In the genomic region with DNA sequence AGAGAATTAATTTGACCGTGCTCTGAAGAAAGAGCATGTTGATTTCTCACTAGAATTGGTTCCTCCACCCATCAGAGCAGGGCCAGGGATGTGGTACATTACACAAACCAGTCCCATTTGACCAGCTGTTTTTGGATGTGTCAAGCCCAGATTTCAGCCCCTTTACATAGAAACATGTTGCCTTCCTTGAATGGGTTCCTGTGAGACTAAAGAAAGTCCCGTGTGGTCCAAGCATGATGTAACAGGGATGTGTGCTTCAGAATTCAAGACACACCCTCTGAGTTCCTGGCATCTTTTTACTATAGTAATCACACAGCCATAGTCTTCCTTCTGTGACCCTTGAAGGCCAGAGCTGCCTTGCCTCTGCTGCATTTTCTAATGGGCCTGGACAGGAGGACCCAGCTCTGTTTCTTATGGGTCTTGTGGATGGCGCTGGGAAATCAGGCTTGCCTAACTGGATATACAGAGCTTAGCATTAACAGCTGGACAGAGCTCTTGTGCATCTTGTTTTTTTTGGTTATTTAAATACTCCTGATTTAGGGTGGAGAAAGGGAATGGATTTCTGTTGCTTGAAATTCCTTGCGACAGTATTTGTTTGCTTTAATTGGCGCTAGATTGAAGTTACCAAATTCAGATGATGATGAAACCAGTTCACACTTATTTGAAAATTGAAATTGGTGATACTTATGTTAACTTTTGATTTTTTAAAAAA, we compare ENCODE assay signal across 12 cellular contexts.
DNase-seq lines count a peak whose midpoint lies in the region; ATAC-seq and TF ChIP-seq lines count a peak whose summit lies in the region.
"Had no signal": no experiment of that assay in that cellular context is flagged by ENCODE, and none has a peak within 500 bp of the region (broad histone marks: within the 10 kb centered on the region; RNA-seq: fewer than 3 reads in every experiment).

No MANE protein-coding gene starts in this region.

- H3K27me3 ChIP-seq in IMR-90 (ENCODE audit: control insufficient read depth, insufficient read depth, low read length) (no peaks in the 10 kb centered on the region), muscle layer of duodenum (ENCODE audit: low read depth, low read length) (no peaks in the 10 kb centered on the region), tibial artery (no peaks in the 10 kb centered on the region)
- H3K27me3 ChIP-seq: neutrophil had no signal

- CTCF ChIA-PET in IMR-90 (lab: Yijun Ruan, JAX) = no interaction called here

- H2AFZ ChIP-seq in IMR-90 (replicated peaks; ENCODE audit: low read length, poor library complexity) = no peak overlapping the region

- no peak overlapping the region for H4K91ac ChIP-seq in IMR-90 (ENCODE audit: insufficient read depth, low read depth, low read length)

- H2AK5ac ChIP-seq in IMR-90 (ENCODE audit: low read depth, low read length) = no peak overlapping the region; the same call in 1 of the 2 replicates

- H4K5ac ChIP-seq in IMR-90 (ENCODE audit: low read depth, low read length) = no peak overlapping the region

- no peak overlapping the region for H3K4ac ChIP-seq in IMR-90 (ENCODE audit: low read depth, low read length)

- dilution Hi-C loops in IMR-90 (cut with HindIII; ENCODE audit: low sequenced_read_pairs, unreplicated experiment) = no loop called here

- no peak overlapping the region for H3K4me2 ChIP-seq in IMR-90 (ENCODE audit: low read depth, low read length)

- POLR2A ChIA-PET in IMR-90 (lab: Charles Lee; ENCODE audit: unreplicated experiment) = no interaction called here

- TF ChIP-seq POLR2A in IMR-90 (IDR thresholded peaks at IDR 0.05; ENCODE audit: low read depth, low read length) = no peak

- no peak for DNase-seq in IMR-90
- peak; percentile 99 for DNase-seq in fibroblast of peridontal ligament (ENCODE audit: extremely low read depth)
- DNase-seq in tibial artery = peak; percentile 74 to 79
- no peak for DNase-seq in posterior vena cava (ENCODE audit: low spot score)
- no peak for DNase-seq in activated CD4-positive, alpha-beta T cell treated with anti-CD3 and anti-CD28 coated beads, Interleukin-2, amount 50 U/mL, for 1 hour
- DNase-seq in NCI-H1105 treated with DMSO at 0.1 percent for 48 hours (lab: John Stamatoyannopoulos, UW) = no peak
- DNase-seq: activated CD4-positive, alpha-beta T cell treated with anti-CD3 and anti-CD28 coated beads for 1 hour; NCI-H510A; stimulated activated CD4-positive, alpha-beta T cell treated with anti-CD3 and anti-CD28 coated beads, Interleukin-15, amount 100 ng/mL, for 24 hours had no signal

- no peak for ATAC-seq in IMR-90 (ENCODE audit: low read depth)
- ATAC-seq in HG02885 (IDR thresholded peaks at IDR 0.05; ENCODE audit: poor library complexity, unreplicated experiment) = no peak

- no peak overlapping the region for H3K18ac ChIP-seq in IMR-90 (ENCODE audit: low read depth, low read length)

- H3K36me3 ChIP-seq in IMR-90 (ENCODE audit: control insufficient read depth, insufficient read depth, low read length) = no peaks in the 10 kb centered on the region
- no peaks in the 10 kb centered on the region for H3K36me3 ChIP-seq in muscle layer of duodenum (ENCODE audit: control insufficient read depth in 1 of 2, insufficient read depth in 2 of 2, low read length in 2 of 2)
- H3K36me3 ChIP-seq in tibial artery = no peaks in the 10 kb centered on the region
- H3K36me3 ChIP-seq: neutrophil had no signal

- intact Hi-C loops in IMR-90 (cut with micrococcal nuclease) (loop anchor here (10.0 kb wide), 1 partner anchor 213 kb away; no protein-coding TSS in a partner anchor), tibial artery (cut with DNase I; ENCODE audit: low total_unique reads) (no loop called here), posterior vena cava (cut with DNase I) (loop anchor here in 1 of 2 donors (5.0 kb wide), 1 partner anchor 35 kb away; no protein-coding TSS in a partner anchor)

- H3K4me3 ChIP-seq in IMR-90 (ENCODE audit: insufficient read depth, low read depth, low read length) (no peak overlapping the region), muscle layer of duodenum (ENCODE audit: low read depth in 1 of 2, low read length in 2 of 2) (no peak overlapping the region), tibial artery (no peak overlapping the region)

- no peaks in the 10 kb centered on the region for H3K9me1 ChIP-seq in IMR-90 (ENCODE audit: insufficient read depth, low read length)

- TF ChIP-seq CTCF in IMR-90 (conservative IDR thresholded peaks at IDR 0.05; ENCODE audit: low read depth, low read length) = no peak
- peak in 1 of 2 experiments; percentile 7 for TF ChIP-seq CTCF in tibial artery (IDR thresholded peaks at IDR 0.05)

- H3K56ac ChIP-seq in IMR-90 (ENCODE audit: extremely low read depth, insufficient read depth, low read length) = no peak overlapping the region

- H2BK5ac ChIP-seq in IMR-90 (ENCODE audit: low read depth, low read length, poor library complexity, severe bottlenecking) = no peak overlapping the region

- no peak overlapping the region for H4K8ac ChIP-seq in IMR-90 (ENCODE audit: low read depth in 2 of 2, low read length in 2 of 2)

- H4K20me1 ChIP-seq in IMR-90 (ENCODE audit: insufficient read depth, low read length) = no peaks in the 10 kb centered on the region

- no peak overlapping the region for H3K14ac ChIP-seq in IMR-90 (replicated peaks; ENCODE audit: low read depth, low read length)

- H3K27ac ChIP-seq in IMR-90 (ENCODE audit: insufficient read depth, low read length) (no peak overlapping the region), muscle layer of duodenum (ENCODE audit: low read length) (peak overlapping the region; percentile 24), tibial artery (peak overlapping the region; percentile 30 to 46)
- H3K27ac ChIP-seq: neutrophil had no signal

- TF ChIP-seq RAD21 in IMR-90 (IDR thresholded peaks at IDR 0.05; ENCODE audit: low read length) = no peak

- H3K4me1 ChIP-seq in IMR-90 (ENCODE audit: control insufficient read depth, insufficient read depth, low read length) = peaks cover 13% of the 10 kb centered on the region
- peaks cover 0 to 22% of the 10 kb centered on the region in 2 donors for H3K4me1 ChIP-seq in muscle layer of duodenum (ENCODE audit: control insufficient read depth in 1 of 2, insufficient read depth in 2 of 2, low read length in 2 of 2)
- peaks cover 0 to 18% (median 7%) of the 10 kb centered on the region in 4 donors for H3K4me1 ChIP-seq in tibial artery

- H3K9ac ChIP-seq in IMR-90 (ENCODE audit: low read depth, low read length) = no peak overlapping the region

- peak overlapping the region; percentile 41 for H2BK20ac ChIP-seq in IMR-90 (ENCODE audit: low read depth, low read length)

- no CpG with 5 or more reads among the region's 5 CpGs for WGBS in IMR-90 (ENCODE audit: extremely low coverage in 2 of 2, insufficient read length in 1 of 2), 2 experiments

- H2BK15ac ChIP-seq in IMR-90 (ENCODE audit: low read depth, low read length) = 0 out of 3 replicates have a peak overlapping the region, but pooled peaks have one; percentile 34

- no TSS peak for BruUV-seq in IMR-90 (replicated peaks; lab: Mats Ljungman, UMichigan)

- H3K23ac ChIP-seq in IMR-90 (ENCODE audit: low read depth, low read length) = no peak overlapping the region

- H3K9me3 ChIP-seq in IMR-90 (ENCODE audit: control insufficient read depth, insufficient read depth, low read length) (peaks cover 3% of the 10 kb centered on the region; the same call in 1 of the 2 replicates), muscle layer of duodenum (ENCODE audit: control insufficient read depth in 1 of 2, low read length in 2 of 2) (peaks cover 5 to 10% of the 10 kb centered on the region in 2 donors), tibial artery (peaks cover 0 to 10% (median 0%) of the 10 kb centered on the region in 3 donors)
- H3K9me3 ChIP-seq: neutrophil had no signal

- in situ Hi-C loops in IMR-90 (cut with MboI; ENCODE audit: low sequenced_read_pairs) = no loop called here

- H2BK120ac ChIP-seq in IMR-90 (ENCODE audit: low read depth, low read length) = no peak overlapping the region

- no peaks in the 10 kb centered on the region for H3K79me1 ChIP-seq in IMR-90 (ENCODE audit: low read depth in 1 of 2, low read length in 2 of 2)

- peak overlapping the region; percentile 48 for H2AK9ac ChIP-seq in IMR-90 (replicated peaks; ENCODE audit: low read depth, low read length, poor library complexity)

TF ChIP-seq in IMR-90, 13 proteins besides CTCF, POLR2A, EP300 and RAD21:
- TF ChIP-seq NFE2L2 (IDR thresholded peaks at IDR 0.05; ENCODE audit: low read depth, low read length) (no peak), USF2 (IDR thresholded peaks at IDR 0.05; ENCODE audit: low read depth, low read length) (no peak), MAZ (IDR thresholded peaks at IDR 0.05; ENCODE audit: borderline replicate concordance, low read depth, low read length) (no peak)
TF ChIP-seq in IMR-90: peak in this region for 0.

Comparison
In these comparisons a context has a peak if more than half of its experiments do, and no peak if none do; other contexts are left out.
1. DNase-seq: peak in fibroblast of peridontal ligament (single experiment) and tibial artery (2 of 2); none in IMR-90 (single experiment), posterior vena cava (single experiment), activated CD4-positive, alpha-beta T cell treated with anti-CD3 and anti-CD28 coated beads, Interleukin-2, amount 50 U/mL, for 1 hour (single experiment) and NCI-H1105 treated with DMSO at 0.1 percent for 48 hours (single experiment).